Comparison of ENCODE assay signal across 1 cellular context in genomic region chr16:2904100-2904921, GRCh38.
TF ChIP-seq lines count a peak whose summit lies in the region.

No MANE protein-coding gene starts in this region.

TF ChIP-seq in HepG2, 621 proteins besides CTCF, POLR2A, EP300 and RAD21 (continued from another document):
- TF ChIP-seq PATZ1 (CRISPR knock-in tag; IDR thresholded peaks at IDR 0.05) (peak; percentile 71), ZBTB37 (CRISPR knock-in tag; IDR thresholded peaks at IDR 0.05) (no peak)
